In the genomic region with DNA sequence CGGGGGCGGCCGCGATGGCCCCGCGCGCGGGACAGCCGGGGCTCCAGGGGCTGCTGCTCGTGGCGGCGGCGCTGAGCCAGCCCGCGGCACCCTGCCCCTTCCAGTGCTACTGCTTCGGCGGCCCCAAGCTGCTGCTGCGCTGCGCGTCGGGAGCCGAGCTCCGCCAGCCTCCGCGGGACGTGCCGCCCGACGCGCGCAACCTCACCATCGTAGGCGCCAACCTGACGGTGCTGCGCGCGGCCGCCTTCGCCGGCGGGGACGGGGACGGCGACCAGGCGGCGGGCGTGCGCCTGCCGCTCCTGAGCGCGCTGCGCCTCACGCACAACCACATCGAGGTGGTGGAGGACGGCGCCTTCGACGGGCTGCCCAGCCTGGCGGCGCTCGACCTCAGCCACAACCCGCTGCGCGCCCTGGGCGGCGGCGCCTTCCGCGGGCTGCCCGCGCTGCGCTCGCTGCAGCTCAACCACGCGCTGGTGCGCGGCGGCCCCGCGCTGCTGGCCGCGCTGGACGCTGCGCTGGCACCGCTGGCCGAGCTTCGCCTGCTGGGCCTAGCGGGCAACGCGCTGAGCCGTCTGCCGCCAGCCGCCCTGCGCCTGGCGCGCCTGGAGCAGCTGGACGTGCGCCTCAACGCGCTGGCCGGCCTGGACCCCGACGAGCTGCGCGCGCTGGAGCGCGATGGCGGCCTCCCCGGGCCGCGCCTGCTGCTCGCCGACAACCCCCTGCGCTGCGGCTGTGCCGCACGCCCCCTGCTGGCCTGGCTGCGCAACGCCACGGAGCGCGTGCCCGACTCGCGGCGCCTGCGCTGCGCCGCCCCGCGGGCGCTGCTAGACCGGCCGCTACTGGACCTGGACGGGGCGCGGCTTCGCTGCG, we compare ENCODE assay signal across 1 cellular context.
TF ChIP-seq lines count a peak whose summit lies in the region.

No MANE protein-coding gene starts in this region.

TF ChIP-seq in GM12878, 131 proteins besides CTCF, POLR2A, EP300 and RAD21 (continued from another document):
- TF ChIP-seq BCL3 (IDR thresholded peaks at IDR 0.05; ENCODE audit: borderline replicate concordance, insufficient read depth, low read depth, low read length, poor library complexity, severe bottlenecking) (no peak), BHLHE40 (IDR thresholded peaks at IDR 0.05; ENCODE audit: borderline replicate concordance in 1 of 2, low read depth in 2 of 2, low read length in 1 of 2) (peak; percentile 45 to 79; a peak in 3 of 4 replicates), PML (IDR thresholded peaks at IDR 0.05; ENCODE audit: low read length) (no peak), MXI1 (IDR thresholded peaks at IDR 0.05; ENCODE audit: low read depth, low read length) (peak; percentile 49; the same call in 1 of the 2 replicates), HDGF (IDR thresholded peaks at IDR 0.05) (no peak), YY1 (IDR thresholded peaks at IDR 0.05; ENCODE audit: low read depth, low read length) (peak; percentile 86), SIX5 (IDR thresholded peaks at IDR 0.05; ENCODE audit: low read depth, low read length, severe bottlenecking) (no peak), USF1 (IDR thresholded peaks at IDR 0.05; ENCODE audit: borderline replicate concordance, extremely low read length, insufficient read depth, low read depth, low read length) (no peak), SREBF2 (IDR thresholded peaks at IDR 0.05; ENCODE audit: low read length) (no peak), CBX5 (IDR thresholded peaks at IDR 0.05; ENCODE audit: low read depth) (no peak), SMC3 (IDR thresholded peaks at IDR 0.05; ENCODE audit: borderline replicate concordance, low read length) (peak; percentile 52), STAT1 (conservative IDR thresholded peaks at IDR 0.05) (no peak; the same call in 1 of the 2 replicates), FOS (IDR thresholded peaks at IDR 0.05; ENCODE audit: borderline replicate concordance, extremely low read depth, insufficient read length) (no peak), EED (IDR thresholded peaks at IDR 0.05; ENCODE audit: low read depth) (no peak), PAX8 (IDR thresholded peaks at IDR 0.05) (no peak), EZH2 (IDR thresholded peaks at IDR 0.05; ENCODE audit: borderline replicate concordance, control insufficient read depth, low read depth, low read length) (no peak), POLR2AphosphoS2 (IDR thresholded peaks at IDR 0.05; ENCODE audit: low read depth, low read length) (no peak), MTA2 (IDR thresholded peaks at IDR 0.05; ENCODE audit: low read depth) (no peak), MAX (IDR thresholded peaks at IDR 0.05; ENCODE audit: low read depth, low read length) (peak; percentile 29; the same call in 1 of the 2 replicates), RB1 (IDR thresholded peaks at IDR 0.05; ENCODE audit: borderline replicate concordance) (no peak), SPI1 (IDR thresholded peaks at IDR 0.05; ENCODE audit: borderline replicate concordance, insufficient read depth, low read depth, low read length) (no peak), ZBTB33 (IDR thresholded peaks at IDR 0.05) (no peak), IRF5 (IDR thresholded peaks at IDR 0.05; ENCODE audit: borderline replicate concordance) (no peak), TCF7 (IDR thresholded peaks at IDR 0.05; ENCODE audit: borderline replicate concordance) (no peak), E2F4 (IDR thresholded peaks at IDR 0.05; ENCODE audit: low read depth, low read length) (no peak), POU2F2 (IDR thresholded peaks at IDR 0.05; ENCODE audit: borderline replicate concordance, low read depth, low read length) (no peak), MEF2A (IDR thresholded peaks at IDR 0.05; ENCODE audit: insufficient read depth, low read depth, low read length) (no peak), TBL1XR1 (IDR thresholded peaks at IDR 0.05; ENCODE audit: low read depth, low read length) (no peak), ESRRA (IDR thresholded peaks at IDR 0.05; ENCODE audit: low read length) (no peak), NR2F1 (conservative IDR thresholded peaks at IDR 0.05) (no peak)
- TF ChIP-seq, protein P1, sequence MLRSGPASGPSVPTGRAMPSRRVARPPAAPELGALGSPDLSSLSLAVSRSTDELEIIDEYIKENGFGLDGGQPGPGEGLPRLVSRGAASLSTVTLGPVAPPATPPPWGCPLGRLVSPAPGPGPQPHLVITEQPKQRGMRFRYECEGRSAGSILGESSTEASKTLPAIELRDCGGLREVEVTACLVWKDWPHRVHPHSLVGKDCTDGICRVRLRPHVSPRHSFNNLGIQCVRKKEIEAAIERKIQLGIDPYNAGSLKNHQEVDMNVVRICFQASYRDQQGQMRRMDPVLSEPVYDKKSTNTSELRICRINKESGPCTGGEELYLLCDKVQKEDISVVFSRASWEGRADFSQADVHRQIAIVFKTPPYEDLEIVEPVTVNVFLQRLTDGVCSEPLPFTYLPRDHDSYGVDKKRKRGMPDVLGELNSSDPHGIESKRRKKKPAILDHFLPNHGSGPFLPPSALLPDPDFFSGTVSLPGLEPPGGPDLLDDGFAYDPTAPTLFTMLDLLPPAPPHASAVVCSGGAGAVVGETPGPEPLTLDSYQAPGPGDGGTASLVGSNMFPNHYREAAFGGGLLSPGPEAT (IDR thresholded peaks at IDR 0.05; ENCODE audit: low read depth) = no peak
